In genomic region chr18:70659026-70659726, GRCh38 we compare ENCODE assay signal across 9 cellular contexts.
A peak's percentile ranks its signal among the peaks of the same experiment; 100 is the strongest.
DNase-seq lines count a peak whose midpoint lies in the region; ATAC-seq lines count a peak whose summit lies in the region.
"Had no signal": no experiment of that assay in that cellular context is flagged by ENCODE, and none has a peak within 500 bp of the region (broad histone marks: within the 10 kb centered on the region; RNA-seq: fewer than 3 reads in every experiment).

No MANE protein-coding gene starts in this region.

- peak; percentile 13 for DNase-seq in activated T-helper 1 cell treated with Interleukin-2 at 50 U/mL for 16 hours (ENCODE audit: low read depth)
- DNase-seq in activated T-helper 1 cell treated with anti-CD3 and anti-CD28 coated beads, Interleukin-12 subunit alpha, Interleukin-12 subunit beta, Interleukin-2, Interleukin-4 antibody, amounts not matched to agents 30 ng/mL and 10 ng/mL and 1 ng/mL, durations not matched to agents 14 hours and 24 hours and 36 hours (ENCODE audit: low spot score), result no peak
- DNase-seq in activated CD4-positive, alpha-beta T cell treated with anti-CD3 and anti-CD28 coated beads, Interleukin-2, amount 50 U/mL, for 1 hour, result peak; percentile 54
- DNase-seq in effector memory CD8-positive, alpha-beta T cell, result no peak
- DNase-seq in stimulated activated CD8-positive, alpha-beta memory T cell treated with anti-CD3 and anti-CD28 coated beads, Interleukin-7, amount 100 ng/mL, for 24 hours (ENCODE audit: low read depth), result peak; percentile 12
- no peak for DNase-seq in NCI-H1694 treated with DMSO at 0.1 percent for 48 hours (lab: John Stamatoyannopoulos, UW)
- DNase-seq in iPS-NIHi7 (ENCODE audit: extremely low spot score), result no peak
- DNase-seq: NK-92 treated with Interleukin-12 subunit alpha and Interleukin-12 subunit beta, amount 100 ng/mL, for 24 hours had no signal

- peak; percentile 89 for ATAC-seq in effector memory CD8-positive, alpha-beta T cell (replicated peaks)
- ATAC-seq in GM21515 (IDR thresholded peaks at IDR 0.05; ENCODE audit: unreplicated experiment), result no peak

- H3K4me1 Mint-ChIP-seq in activated T-helper 1 cell treated with anti-CD3 and anti-CD28 coated beads, Interleukin-12 subunit alpha, Interleukin-12 subunit beta, Interleukin-2, Interleukin-4 antibody, amounts not matched to agents 30 ng/mL and 10 ng/mL and 1 ng/mL, durations not matched to agents 14 hours and 24 hours and 36 hours (ENCODE audit: low read depth), result no peaks in the 10 kb centered on the region
- H3K4me1 Mint-ChIP-seq in effector memory CD8-positive, alpha-beta T cell (ENCODE audit: low read depth in 2 of 2), result peaks cover 0 to 2% of the 10 kb centered on the region in 2 donors

- H3K27me3 Mint-ChIP-seq in activated T-helper 1 cell treated with anti-CD3 and anti-CD28 coated beads, Interleukin-12 subunit alpha, Interleukin-12 subunit beta, Interleukin-2, Interleukin-4 antibody, amounts not matched to agents 30 ng/mL and 10 ng/mL and 1 ng/mL, durations not matched to agents 14 hours and 24 hours and 36 hours (ENCODE audit: insufficient read depth), result no peaks in the 10 kb centered on the region
- no peaks in the 10 kb centered on the region for H3K27me3 Mint-ChIP-seq in effector memory CD8-positive, alpha-beta T cell

- H3K36me3 Mint-ChIP-seq in activated T-helper 1 cell treated with anti-CD3 and anti-CD28 coated beads, Interleukin-12 subunit alpha, Interleukin-12 subunit beta, Interleukin-2, Interleukin-4 antibody, amounts not matched to agents 30 ng/mL and 10 ng/mL and 1 ng/mL, durations not matched to agents 14 hours and 24 hours and 36 hours (ENCODE audit: low read depth), result no peaks in the 10 kb centered on the region
- no peaks in the 10 kb centered on the region for H3K36me3 Mint-ChIP-seq in effector memory CD8-positive, alpha-beta T cell (ENCODE audit: insufficient read depth)

- intact Hi-C loops in activated T-helper 1 cell treated with anti-CD3 and anti-CD28 coated beads, Interleukin-12 subunit alpha, Interleukin-12 subunit beta, Interleukin-2, Interleukin-4 antibody, amounts not matched to agents 30 ng/mL and 10 ng/mL and 1 ng/mL, durations not matched to agents 14 hours and 24 hours and 36 hours (cut with micrococcal nuclease), result no loop called here

- no peak overlapping the region for H3K4me3 Mint-ChIP-seq in activated T-helper 1 cell treated with anti-CD3 and anti-CD28 coated beads, Interleukin-12 subunit alpha, Interleukin-12 subunit beta, Interleukin-2, Interleukin-4 antibody, amounts not matched to agents 30 ng/mL and 10 ng/mL and 1 ng/mL, durations not matched to agents 14 hours and 24 hours and 36 hours
- no peak overlapping the region for H3K4me3 Mint-ChIP-seq in effector memory CD8-positive, alpha-beta T cell

- H3K9me3 Mint-ChIP-seq in activated T-helper 1 cell treated with anti-CD3 and anti-CD28 coated beads, Interleukin-12 subunit alpha, Interleukin-12 subunit beta, Interleukin-2, Interleukin-4 antibody, amounts not matched to agents 30 ng/mL and 10 ng/mL and 1 ng/mL, durations not matched to agents 14 hours and 24 hours and 36 hours, result no peaks in the 10 kb centered on the region
- peaks cover 5 to 7% of the 10 kb centered on the region in 2 donors for H3K9me3 Mint-ChIP-seq in effector memory CD8-positive, alpha-beta T cell

- H3K27ac Mint-ChIP-seq in activated T-helper 1 cell treated with anti-CD3 and anti-CD28 coated beads, Interleukin-12 subunit alpha, Interleukin-12 subunit beta, Interleukin-2, Interleukin-4 antibody, amounts not matched to agents 30 ng/mL and 10 ng/mL and 1 ng/mL, durations not matched to agents 14 hours and 24 hours and 36 hours, result no peak overlapping the region
- no peak overlapping the region for H3K27ac Mint-ChIP-seq in effector memory CD8-positive, alpha-beta T cell

Comparison
In these comparisons a context has a peak if more than half of its experiments do, and no peak if none do; other contexts are left out.
1. DNase-seq: peak in activated T-helper 1 cell treated with Interleukin-2 at 50 U/mL for 16 hours (single experiment), activated CD4-positive, alpha-beta T cell treated with anti-CD3 and anti-CD28 coated beads, Interleukin-2, amount 50 U/mL, for 1 hour (single experiment) and stimulated activated CD8-positive, alpha-beta memory T cell treated with anti-CD3 and anti-CD28 coated beads, Interleukin-7, amount 100 ng/mL, for 24 hours (single experiment); none in activated T-helper 1 cell treated with anti-CD3 and anti-CD28 coated beads, Interleukin-12 subunit alpha, Interleukin-12 subunit beta, Interleukin-2, Interleukin-4 antibody, amounts not matched to agents 30 ng/mL and 10 ng/mL and 1 ng/mL, durations not matched to agents 14 hours and 24 hours and 36 hours (single experiment), effector memory CD8-positive, alpha-beta T cell (0 of 3), NCI-H1694 treated with DMSO at 0.1 percent for 48 hours (single experiment) and iPS-NIHi7 (single experiment).